In the genomic region with DNA sequence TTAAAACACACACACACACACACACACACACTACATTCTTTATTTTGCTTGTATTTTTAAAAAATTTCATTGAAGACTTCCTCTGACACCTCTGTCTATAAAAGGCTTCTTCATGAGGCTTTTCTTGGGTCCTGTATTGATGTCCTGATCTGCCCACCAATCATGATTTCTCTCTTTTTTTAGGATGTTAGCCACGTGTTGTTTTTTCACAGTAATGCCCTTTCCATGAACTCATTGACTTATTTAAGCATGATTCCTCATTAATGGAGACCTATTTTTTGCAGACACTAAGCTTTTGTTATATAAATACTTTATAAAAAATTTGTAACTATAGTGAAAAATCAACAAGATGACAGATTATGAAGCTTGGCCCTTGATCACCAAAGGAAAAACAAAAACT, we compare ENCODE assay signal across 22 cellular contexts.
"Had no signal": no experiment of that assay in that cellular context is flagged by ENCODE, and none has a peak within 500 bp of the region (broad histone marks: within the 10 kb centered on the region; RNA-seq: fewer than 3 reads in every experiment).

No MANE protein-coding gene starts in this region.

- H3K36me3 ChIP-seq: colonic mucosa, esophagus muscularis mucosa, esophagus squamous epithelium, gastrocnemius medialis, gastroesophageal sphincter, heart left ventricle, heart right ventricle had no signal

- H3K4me3 ChIP-seq: colonic mucosa, coronary artery, dorsolateral prefrontal cortex, esophagus muscularis mucosa, esophagus squamous epithelium, gastrocnemius medialis, gastroesophageal sphincter, heart left ventricle, heart right ventricle had no signal

- H3K27me3 ChIP-seq: colonic mucosa, dorsolateral prefrontal cortex, esophagus muscularis mucosa, esophagus squamous epithelium, foreskin keratinocyte, gastrocnemius medialis, gastroesophageal sphincter, heart left ventricle, heart right ventricle had no signal

- H3K4me1 Mint-ChIP-seq: endodermal cell had no signal

- H3K4me1 ChIP-seq: colonic mucosa, esophagus muscularis mucosa, esophagus squamous epithelium, foreskin keratinocyte, gastrocnemius medialis, gastroesophageal sphincter, heart left ventricle, heart right ventricle had no signal

- H3K27ac Mint-ChIP-seq: dendritic cell treated with granulocyte-macrophage colony-stimulating factor and Interleukin-4, amounts not matched to agents 40 ng/mL and 50 ng/mL, for 4 days; effector memory CD8-positive, alpha-beta T cell; endodermal cell had no signal

- H3K9me3 ChIP-seq: colonic mucosa, gastrocnemius medialis had no signal

- H3K4me3 Mint-ChIP-seq: dendritic cell treated with granulocyte-macrophage colony-stimulating factor and Interleukin-4, amounts not matched to agents 40 ng/mL and 50 ng/mL, for 4 days; effector memory CD8-positive, alpha-beta T cell; endodermal cell had no signal

- DNase-seq: colonic mucosa; cortex of kidney; dermis blood vessel endothelial cell; dorsolateral prefrontal cortex; effector CD4-positive, alpha-beta T cell; effector CD8-positive, alpha-beta T cell; effector memory CD4-positive, alpha-beta T cell; effector memory CD8-positive, alpha-beta T cell; endodermal cell; erythroblast; esophagus squamous epithelium; foreskin fibroblast; foreskin keratinocyte; gastrocnemius medialis; head of caudate nucleus; heart left ventricle; heart right ventricle had no signal

- H3K27ac ChIP-seq: colonic mucosa, coronary artery, dorsolateral prefrontal cortex, epithelial cell of prostate, esophagus muscularis mucosa, esophagus squamous epithelium, foreskin keratinocyte, gastrocnemius medialis, gastroesophageal sphincter, heart left ventricle, heart right ventricle had no signal

- H3K27me3 Mint-ChIP-seq: dendritic cell treated with granulocyte-macrophage colony-stimulating factor and Interleukin-4, amounts not matched to agents 40 ng/mL and 50 ng/mL, for 4 days; effector memory CD8-positive, alpha-beta T cell had no signal
